Comparison of ENCODE assay signal across 24 cellular contexts in genomic region chr12:69447892-69448291, GRCh38. TPM values are rescaled to one million over a fixed set of nuclear protein-coding genes. Genes with fewer than 3 reads are reported as not detected.
DNase-seq lines count a peak whose midpoint lies in the region; ATAC-seq and TF ChIP-seq lines count a peak whose summit lies in the region.
"Had no signal": no experiment of that assay in that cellular context is flagged by ENCODE, and none has a peak within 500 bp of the region (broad histone marks: within the 10 kb centered on the region; RNA-seq: fewer than 3 reads in every experiment).

No MANE protein-coding gene starts in this region.

- TF ChIP-seq CTCF in HEK293 (tag by site-specific recombination; IDR thresholded peaks at IDR 0.05), result no peak

- CTCF ChIA-PET in HEK293 (lab: Yijun Ruan, JAX), result no interaction called here

- POLR2A ChIA-PET in HEK293 (lab: Yijun Ruan, JAX), result no interaction called here

- ATAC-seq in left lobe of liver (peak; percentile 58), GM19324 (IDR thresholded peaks at IDR 0.05; ENCODE audit: low FRiP score, unreplicated experiment) (no peak), HG03432 (IDR thresholded peaks at IDR 0.05; ENCODE audit: unreplicated experiment) (no peak)
- ATAC-seq: A549; CD8-positive, alpha-beta T cell; GM12878 had no signal

- H3K36me3 ChIP-seq in HEK293 (ENCODE audit: control insufficient read depth in 2 of 2, insufficient read depth in 1 of 2, low read length in 2 of 2), result no peaks in the 10 kb centered on the region
- H3K36me3 ChIP-seq: BLaER1 treated with 17β-estradiol and CSF1 and Interleukin-3, amounts not matched to agents 10 nM and 100 nM had no signal

- no peaks in the 10 kb centered on the region for H3K4me1 ChIP-seq in HEK293 (ENCODE audit: control insufficient read depth, insufficient read depth, low read length)
- H3K4me1 ChIP-seq: A549; BLaER1 treated with 17β-estradiol and CSF1 and Interleukin-3, amounts not matched to agents 10 nM and 100 nM had no signal

- no peaks in the 10 kb centered on the region for H3K9me3 ChIP-seq in HEK293 (ENCODE audit: control insufficient read depth, insufficient read depth, low read depth, low read length)
- H3K9me3 ChIP-seq: A549 had no signal

- no peak overlapping the region for H3K4me3 ChIP-seq in HEK293 (ENCODE audit: low read depth, low read length)
- H3K4me3 ChIP-seq: A549; BLaER1 treated with 17β-estradiol and CSF1 and Interleukin-3, amounts not matched to agents 10 nM and 100 nM; GM12878 had no signal

- DNase-seq in kidney tubule cell (ENCODE audit: low spot score), result peak; percentile 14
- DNase-seq in left lobe of liver (ENCODE audit: low spot score), result no peak
- DNase-seq in renal cortical epithelial cell (ENCODE audit: low read depth), result peak; percentile 65
- no peak for DNase-seq in occipital lobe (lab: John Stamatoyannopoulos, UW)
- DNase-seq in COLO829 (ENCODE audit: low spot score), result no peak
- DNase-seq: AML-193; CD4-positive, alpha-beta T cell; CD8-positive, alpha-beta T cell; COR-L47; DMS 273 treated with DMSO at 0.1 percent for 48 hours; DMS153; DMS53; DMS79; DND-41; EL; GDM1 had no signal

- no peak overlapping the region for H3K27ac ChIP-seq in HEK293 (ENCODE audit: extremely low read depth, low read depth, low read length)
- H3K27ac ChIP-seq: 22Rv1; A549; BLaER1 treated with 17β-estradiol and CSF1 and Interleukin-3, amounts not matched to agents 10 nM and 100 nM; C4-2B had no signal

TF ChIP-seq in HEK293, 187 proteins besides CTCF, POLR2A, EP300 and RAD21:
- TF ChIP-seq PRDM10 (tag by site-specific recombination; IDR thresholded peaks at IDR 0.05) (peak; percentile 21; the same call in 1 of the 2 replicates), ZNF596 (tag by site-specific recombination; IDR thresholded peaks at IDR 0.05) (no peak)

RNA-seq across cellular contexts. Expression of gene FRS2, which starts 22.3 kb away (rescaled TPM):
- total RNA-seq in left lobe of liver (15.2 TPM), renal cortical epithelial cell (47.9 and 73.7 TPM in 2 replicates), occipital lobe (66.8 TPM)

Comparison
In these comparisons a context has a peak if more than half of its experiments do, and no peak if none do; other contexts are left out.
1. DNase-seq: peak in kidney tubule cell (single experiment) and renal cortical epithelial cell (single experiment); none in left lobe of liver (single experiment), occipital lobe (single experiment) and COLO829 (single experiment).